ENCODE assay signal across 17 cellular contexts in genomic region chr9:70641631-70642030, GRCh38.
DNase-seq lines count a peak whose midpoint lies in the region; TF ChIP-seq lines count a peak whose summit lies in the region.
"Had no signal": no experiment of that assay in that cellular context is flagged by ENCODE, and none has a peak within 500 bp of the region (broad histone marks: within the 10 kb centered on the region; RNA-seq: fewer than 3 reads in every experiment).

No MANE protein-coding gene starts in this region.

- H3K9me3 ChIP-seq in neural progenitor cell (ENCODE audit: low read depth) (no peaks in the 10 kb centered on the region), uterus (no peaks in the 10 kb centered on the region)
- H3K9me3 ChIP-seq: Peyer's patch had no signal

- no peaks in the 10 kb centered on the region for H4K20me1 ChIP-seq in neural progenitor cell (ENCODE audit: low read depth)

- H3K4me1 ChIP-seq in neural progenitor cell (peaks cover 33% of the 10 kb centered on the region), uterus (no peaks in the 10 kb centered on the region)
- H3K4me1 ChIP-seq: Peyer's patch had no signal

- TF ChIP-seq CTCF in neural progenitor cell (IDR thresholded peaks at IDR 0.05): no peak
- no peak for TF ChIP-seq CTCF in uterus (IDR thresholded peaks at IDR 0.05)
- TF ChIP-seq CTCF in endothelial cell (IDR thresholded peaks at IDR 0.05; ENCODE audit: unreplicated experiment): no peak

- H3K27me3 Mint-ChIP-seq in neural progenitor cell (ENCODE audit: insufficient read depth, low read depth): no peaks in the 10 kb centered on the region
- H3K27me3 Mint-ChIP-seq in endothelial cell (ENCODE audit: unreplicated experiment): no peaks in the 10 kb centered on the region

- peak; percentile 20 for DNase-seq in NCI-H1105 (lab: John Stamatoyannopoulos, UW)
- DNase-seq in NCI-H1105 treated with DMSO at 0.1 percent for 48 hours (lab: John Stamatoyannopoulos, UW): no peak
- DNase-seq in NCI-H345 (lab: John Stamatoyannopoulos, UW): peak; percentile 70
- peak; percentile 21 for DNase-seq in dermis blood vessel endothelial cell
- DNase-seq in neural progenitor cell (ENCODE audit: low spot score): no peak
- DNase-seq in activated CD4-positive, alpha-beta T cell treated with anti-CD3 and anti-CD28 coated beads for 48 hours: no peak
- DNase-seq in uterus: no peak
- DNase-seq in endothelial cell (ENCODE audit: low spot score): no peak
- DNase-seq: 8988T; CD4-positive, alpha-beta memory T cell; DND-41; GF-D8; H7; NCI-H187 treated with DMSO at 0.1 percent for 48 hours; NCI-H510A treated with DMSO at 0.1 percent for 48 hours; Peyer's patch had no signal

- H3F3A ChIP-seq in neural progenitor cell (ENCODE audit: low read depth): no peaks in the 10 kb centered on the region

- peak overlapping the region; percentile 36 for H3K27ac Mint-ChIP-seq in neural progenitor cell
- no peak overlapping the region for H3K27ac Mint-ChIP-seq in endothelial cell (ENCODE audit: unreplicated experiment)
- H3K27ac Mint-ChIP-seq: CD4-positive, alpha-beta memory T cell had no signal

- peaks cover 11% of the 10 kb centered on the region for H3K9me3 Mint-ChIP-seq in neural progenitor cell
- H3K9me3 Mint-ChIP-seq in endothelial cell (ENCODE audit: unreplicated experiment): no peaks in the 10 kb centered on the region

- no peaks in the 10 kb centered on the region for H3K36me3 Mint-ChIP-seq in neural progenitor cell
- H3K36me3 Mint-ChIP-seq in endothelial cell (ENCODE audit: low read depth, unreplicated experiment): no peaks in the 10 kb centered on the region
- H3K36me3 Mint-ChIP-seq: CD4-positive, alpha-beta memory T cell had no signal

- no peak overlapping the region for H3K27ac ChIP-seq in neural progenitor cell
- H3K27ac ChIP-seq in uterus: no peak overlapping the region
- H3K27ac ChIP-seq: KMS-11, Peyer's patch had no signal

- H2AFZ ChIP-seq in neural progenitor cell (replicated peaks): no peak overlapping the region

- H3K36me3 ChIP-seq in neural progenitor cell: no peaks in the 10 kb centered on the region
- no peaks in the 10 kb centered on the region for H3K36me3 ChIP-seq in uterus
- H3K36me3 ChIP-seq: Peyer's patch had no signal

- H3K9ac ChIP-seq in neural progenitor cell: no peak overlapping the region
- H3K9ac ChIP-seq: KMS-11 had no signal

- H3K4me2 ChIP-seq in neural progenitor cell: no peak overlapping the region
- H3K4me2 ChIP-seq: KMS-11 had no signal

- H3K4me3 Mint-ChIP-seq in neural progenitor cell: no peak overlapping the region
- no peak overlapping the region for H3K4me3 Mint-ChIP-seq in endothelial cell (ENCODE audit: unreplicated experiment)
- H3K4me3 Mint-ChIP-seq: CD4-positive, alpha-beta memory T cell had no signal

- H3K4me1 Mint-ChIP-seq in neural progenitor cell: peaks cover 16% of the 10 kb centered on the region
- no peaks in the 10 kb centered on the region for H3K4me1 Mint-ChIP-seq in endothelial cell (ENCODE audit: unreplicated experiment)
- H3K4me1 Mint-ChIP-seq: CD4-positive, alpha-beta memory T cell had no signal

- H3K4me3 ChIP-seq in neural progenitor cell: no peak overlapping the region
- H3K4me3 ChIP-seq in uterus: no peak overlapping the region
- H3K4me3 ChIP-seq: Peyer's patch had no signal

- no peak for TF ChIP-seq POLR2A in uterus (IDR thresholded peaks at IDR 0.05)

- intact Hi-C loops in uterus (cut with DNase I; ENCODE audit: low total_unique reads): no loop called here

- H3K79me2 ChIP-seq in neural progenitor cell (ENCODE audit: low read depth): no peaks in the 10 kb centered on the region

- H3K27me3 ChIP-seq in neural progenitor cell (no peaks in the 10 kb centered on the region), uterus (no peaks in the 10 kb centered on the region)
- H3K27me3 ChIP-seq: Peyer's patch had no signal

Comparison
In these comparisons a context has a peak if more than half of its experiments do, and no peak if none do; other contexts are left out.
1. DNase-seq: peak in NCI-H1105 (single experiment), NCI-H345 (single experiment) and dermis blood vessel endothelial cell (single experiment); none in NCI-H1105 treated with DMSO at 0.1 percent for 48 hours (single experiment), neural progenitor cell (single experiment), activated CD4-positive, alpha-beta T cell treated with anti-CD3 and anti-CD28 coated beads for 48 hours (single experiment), uterus (0 of 2) and endothelial cell (single experiment).